28 cellular contexts compared by ENCODE assay signal in genomic region chr4:21083413-21083812, GRCh38.
"Had no signal": no experiment of that assay in that cellular context is flagged by ENCODE, and none has a peak within 500 bp of the region (broad histone marks: within the 10 kb centered on the region; RNA-seq: fewer than 3 reads in every experiment).

No MANE protein-coding gene starts in this region.

- ATAC-seq: activated naive CD4-positive, alpha-beta T cell treated with anti-CD3 and anti-CD28 coated beads, Interleukin-2, amount 50 U/mL, for 72 hours; activated T-cell treated with anti-CD3 and anti-CD28 coated beads, Interleukin-2, amount 50 U/mL, for 72 hours; foreskin keratinocyte; gastrocnemius medialis had no signal

- H3K27ac ChIP-seq: ascending aorta, breast epithelium, cardiac muscle cell, colonic mucosa, dorsolateral prefrontal cortex, esophagus muscularis mucosa, foreskin keratinocyte, gastrocnemius medialis had no signal

- H3K36me3 ChIP-seq: ascending aorta, breast epithelium, cardiac muscle cell, colonic mucosa, esophagus muscularis mucosa, gastrocnemius medialis had no signal

- H3K27me3 ChIP-seq: ascending aorta, breast epithelium, cardiac muscle cell, colonic mucosa, dorsolateral prefrontal cortex, esophagus muscularis mucosa, foreskin keratinocyte, gastrocnemius medialis had no signal

- H3K36me3 Mint-ChIP-seq: activated naive CD4-positive, alpha-beta T cell treated with anti-CD3 and anti-CD28 coated beads, Interleukin-2, amount 10 ng/mL, durations not matched to agents 7 days and 5 days; activated naive CD8-positive, alpha-beta T cell treated with anti-CD3 and anti-CD28 coated beads, Interleukin-2, amount 10 ng/mL, durations not matched to agents 7 days and 5 days; brain had no signal

- H3K4me3 Mint-ChIP-seq: activated CD4-positive, alpha-beta memory T cell treated with anti-CD3 and anti-CD28 coated beads, Interleukin-2, amount 10 ng/mL, durations not matched to agents 7 days and 5 days; activated CD4-positive, alpha-beta T cell treated with anti-CD3 and anti-CD28 coated beads, Interleukin-2, amount 10 ng/mL, durations not matched to agents 7 days and 5 days; activated naive CD4-positive, alpha-beta T cell treated with anti-CD3 and anti-CD28 coated beads, Interleukin-2, amount 10 ng/mL, durations not matched to agents 7 days and 5 days; activated naive CD8-positive, alpha-beta T cell treated with anti-CD3 and anti-CD28 coated beads, Interleukin-2, amount 10 ng/mL, durations not matched to agents 7 days and 5 days; activated T-cell treated with anti-CD3 and anti-CD28 coated beads, Interleukin-2, amount 50 U/mL, for 24 hours; activated T-cell treated with anti-CD3 and anti-CD28 coated beads, Interleukin-2, amount 50 U/mL, for 72 hours; brain had no signal

- H3K4me1 Mint-ChIP-seq: activated CD4-positive, alpha-beta memory T cell treated with anti-CD3 and anti-CD28 coated beads, Interleukin-2, amount 10 ng/mL, durations not matched to agents 7 days and 5 days; activated CD4-positive, alpha-beta T cell treated with anti-CD3 and anti-CD28 coated beads, Interleukin-2, amount 10 ng/mL, durations not matched to agents 7 days and 5 days; activated naive CD4-positive, alpha-beta T cell treated with anti-CD3 and anti-CD28 coated beads, Interleukin-2, amount 10 ng/mL, durations not matched to agents 7 days and 5 days; activated naive CD8-positive, alpha-beta T cell treated with anti-CD3 and anti-CD28 coated beads, Interleukin-2, amount 10 ng/mL, durations not matched to agents 7 days and 5 days; brain had no signal

- H3K9me3 ChIP-seq: ascending aorta, colonic mucosa, esophagus muscularis mucosa, gastrocnemius medialis had no signal

- H3K4me1 ChIP-seq: ascending aorta, breast epithelium, colonic mucosa, esophagus muscularis mucosa, foreskin keratinocyte, gastrocnemius medialis had no signal

- H3K27ac Mint-ChIP-seq: activated CD4-positive, alpha-beta memory T cell treated with anti-CD3 and anti-CD28 coated beads, Interleukin-2, amount 10 ng/mL, durations not matched to agents 7 days and 5 days; activated CD4-positive, alpha-beta T cell treated with anti-CD3 and anti-CD28 coated beads, Interleukin-2, amount 10 ng/mL, durations not matched to agents 7 days and 5 days; activated naive CD4-positive, alpha-beta T cell treated with anti-CD3 and anti-CD28 coated beads, Interleukin-2, amount 10 ng/mL, durations not matched to agents 7 days and 5 days; activated naive CD4-positive, alpha-beta T cell treated with anti-CD3 and anti-CD28 coated beads, Interleukin-2, amount 50 U/mL, for 72 hours; activated naive CD8-positive, alpha-beta T cell treated with anti-CD3 and anti-CD28 coated beads, Interleukin-2, amount 10 ng/mL, durations not matched to agents 7 days and 5 days; activated T-cell treated with anti-CD3 and anti-CD28 coated beads, Interleukin-2, amount 50 U/mL, for 24 hours; activated T-cell treated with anti-CD3 and anti-CD28 coated beads, Interleukin-2, amount 50 U/mL, for 72 hours; brain had no signal

- DNase-seq: activated CD4-positive, alpha-beta memory T cell treated with anti-CD3 and anti-CD28 coated beads, Interleukin-2, amount 10 ng/mL, durations not matched to agents 7 days and 5 days; activated CD4-positive, alpha-beta T cell treated with anti-CD3 and anti-CD28 coated beads for 1 hour; activated CD4-positive, alpha-beta T cell treated with anti-CD3 and anti-CD28 coated beads for 4 hours; activated CD4-positive, alpha-beta T cell treated with anti-CD3 and anti-CD28 coated beads, Interleukin-2, amount 10 ng/mL, durations not matched to agents 7 days and 5 days; activated CD4-positive, alpha-beta T cell treated with anti-CD3 and anti-CD28 coated beads, Interleukin-2, amount 50 U/mL, for 4 hours; activated CD8-positive, alpha-beta memory T cell treated with anti-CD3 and anti-CD28 coated beads, Interleukin-2, amount 50 U/mL, for 48 hours; activated gamma-delta T cell; activated naive CD4-positive, alpha-beta T cell; activated naive CD4-positive, alpha-beta T cell treated with anti-CD3 and anti-CD28 coated beads, Interleukin-2, amount 10 ng/mL, durations not matched to agents 7 days and 5 days; activated naive CD8-positive, alpha-beta T cell treated with anti-CD3 and anti-CD28 coated beads, Interleukin-2, amount 10 ng/mL, durations not matched to agents 7 days and 5 days; activated T-cell treated with anti-CD3 and anti-CD28 coated beads for 4 hours; activated T-cell treated with anti-CD3 and anti-CD28 coated beads, Interleukin-2, amount 50 U/mL, for 24 hours; activated T-cell treated with anti-CD3 and anti-CD28 coated beads, Interleukin-2, amount 50 U/mL, for 72 hours; central memory CD4-positive, alpha-beta T cell; cerebellar nuclear complex; colonic mucosa; dorsolateral prefrontal cortex; effector memory CD4-positive, alpha-beta T cell; erythroblast; foreskin keratinocyte; gastrocnemius medialis; T-helper 2 cell had no signal

- H3K4me3 ChIP-seq: ascending aorta, breast epithelium, cardiac muscle cell, colonic mucosa, dorsolateral prefrontal cortex, esophagus muscularis mucosa, gastrocnemius medialis had no signal

- H3K27me3 Mint-ChIP-seq: activated CD4-positive, alpha-beta memory T cell treated with anti-CD3 and anti-CD28 coated beads, Interleukin-2, amount 10 ng/mL, durations not matched to agents 7 days and 5 days; activated CD4-positive, alpha-beta T cell treated with anti-CD3 and anti-CD28 coated beads, Interleukin-2, amount 10 ng/mL, durations not matched to agents 7 days and 5 days; activated naive CD4-positive, alpha-beta T cell treated with anti-CD3 and anti-CD28 coated beads, Interleukin-2, amount 10 ng/mL, durations not matched to agents 7 days and 5 days; activated T-cell treated with anti-CD3 and anti-CD28 coated beads, Interleukin-2, amount 50 U/mL, for 24 hours; brain had no signal
